8 cellular contexts compared by ENCODE assay signal in the genomic region with DNA sequence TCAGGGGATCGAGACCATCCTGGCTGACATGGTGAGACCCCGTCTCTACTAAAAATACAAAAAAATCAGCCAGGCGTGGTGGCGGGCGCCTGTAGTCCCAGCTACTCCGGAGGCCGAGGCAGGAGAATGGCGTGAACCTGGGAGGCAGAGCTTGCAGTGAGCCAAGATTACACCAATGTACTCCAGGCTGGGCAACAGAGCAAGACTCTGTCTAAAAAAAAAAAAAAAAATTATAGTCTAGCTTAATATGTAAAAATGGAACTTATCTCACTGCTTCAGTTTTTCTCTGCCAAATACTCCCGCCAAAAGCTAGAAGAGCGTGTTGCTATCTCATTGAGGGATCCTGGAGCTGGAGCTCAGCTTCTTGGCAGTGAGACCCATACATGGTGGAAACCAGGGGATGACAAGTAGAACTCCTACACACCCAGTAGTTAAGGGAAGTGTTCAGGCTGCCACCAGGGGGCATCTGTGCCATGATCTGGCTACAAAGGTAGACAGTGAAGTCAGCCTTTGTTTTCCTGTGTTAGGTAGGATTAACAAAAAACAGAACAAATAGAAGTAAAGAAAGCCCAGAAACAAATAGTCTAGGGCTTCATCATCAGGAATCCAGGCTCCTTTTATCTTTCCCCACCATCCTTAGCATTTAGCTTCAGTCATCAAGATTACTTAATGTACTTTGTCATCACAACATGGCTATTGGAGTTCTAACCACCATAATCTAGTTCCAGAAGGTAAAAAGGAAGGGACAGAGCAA. TPM values are rescaled to one million over a fixed set of nuclear protein-coding genes. Genes with fewer than 3 reads are reported as not detected.
DNase-seq lines count a peak whose midpoint lies in the region; ATAC-seq and TF ChIP-seq lines count a peak whose summit lies in the region.

No MANE protein-coding gene starts in this region.

- ATAC-seq in GM18502 (IDR thresholded peaks at IDR 0.05; ENCODE audit: poor library complexity, unreplicated experiment): peak; percentile 75
- ATAC-seq in stimulated activated naive CD8-positive, alpha-beta T cell treated with anti-CD3 and anti-CD28 coated beads, Interleukin-15, amount 100 ng/mL, for 72 hours: peak; percentile 100

- peaks cover 9% of the 10 kb centered on the region for H3K36me3 Mint-ChIP-seq in nephron (ENCODE audit: low read depth)

- no peaks in the 10 kb centered on the region for H3K79me2 ChIP-seq in fibroblast of lung (ENCODE audit: control insufficient read depth, insufficient read depth, low read length)

- H4K20me1 ChIP-seq in fibroblast of lung (ENCODE audit: control insufficient read depth, extremely low read depth, insufficient read depth, low read length): no peaks in the 10 kb centered on the region

- CTCF ChIA-PET in A673 (lab: Charles Lee): interaction anchor here (0.6 to 0.7 kb wide), 7 partner anchors 24 to 292 kb away, joined by 3 to 6 read pairs (median 5); no protein-coding TSS in a partner anchor

- no peak overlapping the region for H3K9ac ChIP-seq in fibroblast of lung (ENCODE audit: insufficient read depth, low read length)

- no peaks in the 10 kb centered on the region for H3K9me3 Mint-ChIP-seq in nephron
- H3K9me3 Mint-ChIP-seq in stimulated activated naive CD8-positive, alpha-beta T cell treated with anti-CD3 and anti-CD28 coated beads, Interleukin-15, amount 100 ng/mL, for 72 hours: no peaks in the 10 kb centered on the region

- peak overlapping the region; percentile 43 to 83 (median 66) for H3K27ac Mint-ChIP-seq in nephron
- no peak overlapping the region for H3K27ac Mint-ChIP-seq in stimulated activated naive CD8-positive, alpha-beta T cell treated with anti-CD3 and anti-CD28 coated beads, Interleukin-15, amount 100 ng/mL, for 72 hours

- H3K27me3 Mint-ChIP-seq in nephron (ENCODE audit: low read depth): no peaks in the 10 kb centered on the region
- no peaks in the 10 kb centered on the region for H3K27me3 Mint-ChIP-seq in stimulated activated naive CD8-positive, alpha-beta T cell treated with anti-CD3 and anti-CD28 coated beads, Interleukin-15, amount 100 ng/mL, for 72 hours

- DNase-seq in A673 (ENCODE audit: low spot score) (peak; percentile 85), HuH-7 (ENCODE audit: low spot score) (peak; percentile 66), OCI-M2 (lab: John Stamatoyannopoulos, UW; ENCODE audit: unreplicated experiment) (peak; percentile 11), fibroblast of lung (ENCODE audit: low read depth in 2 of 2) (peak; percentile 69 to 84)
- peak; percentile 86 for DNase-seq in activated T-cell treated with anti-CD3 and anti-CD28 coated beads, Interleukin-2, amount 50 U/mL, for 1 hour
- DNase-seq in stimulated activated naive CD8-positive, alpha-beta T cell treated with anti-CD3 and anti-CD28 coated beads, Interleukin-15, amount 100 ng/mL, for 72 hours: peak; percentile 73 to 82

- H3K4me1 Mint-ChIP-seq in nephron: peaks cover 22% of the 10 kb centered on the region
- peaks cover 9% of the 10 kb centered on the region for H3K4me1 Mint-ChIP-seq in stimulated activated naive CD8-positive, alpha-beta T cell treated with anti-CD3 and anti-CD28 coated beads, Interleukin-15, amount 100 ng/mL, for 72 hours

- no peaks in the 10 kb centered on the region for H3K4me1 ChIP-seq in A673 (ENCODE audit: insufficient read depth, low read length, poor library complexity, severe bottlenecking)
- H3K4me1 ChIP-seq in fibroblast of lung (ENCODE audit: control insufficient read depth, extremely low read depth, insufficient read depth, low read length): peaks cover 7% of the 10 kb centered on the region

- no peak overlapping the region for H2AFZ ChIP-seq in fibroblast of lung (ENCODE audit: low read length)

- no peak overlapping the region for H3K4me3 Mint-ChIP-seq in nephron
- no peak overlapping the region for H3K4me3 Mint-ChIP-seq in stimulated activated naive CD8-positive, alpha-beta T cell treated with anti-CD3 and anti-CD28 coated beads, Interleukin-15, amount 100 ng/mL, for 72 hours

- H3K27ac ChIP-seq in A673 (ENCODE audit: low read depth, low read length, poor library complexity, severe bottlenecking): no peak overlapping the region
- peak overlapping the region; percentile 48 for H3K27ac ChIP-seq in fibroblast of lung (ENCODE audit: insufficient read depth, low read length)

- H3K27me3 ChIP-seq in A673 (replicated peaks; ENCODE audit: insufficient read depth, low read depth, low read length, poor library complexity) (no peaks in the 10 kb centered on the region), fibroblast of lung (ENCODE audit: control insufficient read depth, insufficient read depth, low read length) (no peaks in the 10 kb centered on the region)

- H3K36me3 ChIP-seq in A673 (ENCODE audit: insufficient read depth, low read length, poor library complexity, severe bottlenecking) (no peaks in the 10 kb centered on the region), fibroblast of lung (ENCODE audit: control insufficient read depth, insufficient read depth, low read length) (peaks cover 2% of the 10 kb centered on the region)

- BruUV-seq in A673 (replicated peaks; lab: Mats Ljungman, UMichigan): no TSS peak

- TF ChIP-seq CTCF in A673 (conservative IDR thresholded peaks at IDR 0.05; ENCODE audit: low read depth, low read length): peak; percentile 92
- peak; percentile 53 to 66 for TF ChIP-seq CTCF in fibroblast of lung (conservative IDR thresholded peaks at IDR 0.05 in 1 of 2, IDR thresholded peaks at IDR 0.05 in 1 of 2; ENCODE audit: low read depth in 1 of 2, low read length in 2 of 2)
- peak; percentile 60 to 66 (median 63) for TF ChIP-seq CTCF in nephron (IDR thresholded peaks at IDR 0.05; ENCODE audit: unreplicated experiment in 3 of 3)

- intact Hi-C loops in A673 (cut with micrococcal nuclease; ENCODE audit: unreplicated experiment): loop anchor here (1.0 kb wide), 1 partner anchor 63 kb away; no protein-coding TSS in a partner anchor

- no peak overlapping the region for H3K4me3 ChIP-seq in A673 (ENCODE audit: low read depth, low read length, poor library complexity, severe bottlenecking)
- no peak overlapping the region for H3K4me3 ChIP-seq in fibroblast of lung (replicated peaks in 1 of 4; ENCODE audit: control extremely low read depth in 1 of 4, insufficient read depth in 1 of 4, low read depth in 3 of 4, low read length in 4 of 4)

- no peak overlapping the region for H3K4me2 ChIP-seq in fibroblast of lung (ENCODE audit: extremely low read depth, insufficient read depth, low read length)

- POLR2A ChIA-PET in A673 (lab: Charles Lee; ENCODE audit: low non-redundant PET): no interaction called here

- H3K9me3 ChIP-seq in A673 (ENCODE audit: low read depth, low read length, poor library complexity, severe bottlenecking) (no peaks in the 10 kb centered on the region), fibroblast of lung (ENCODE audit: control insufficient read depth, insufficient read depth, low read depth, low read length) (no peaks in the 10 kb centered on the region)

RNA-seq across cellular contexts. Expression of a gene that starts 33.6 kb away (rescaled TPM):
- total RNA-seq in A673 (2021): 5.0 and 6.9 TPM in 2 replicates
- total RNA-seq in fibroblast of lung: 40.0 and 47.8 TPM in 2 replicates
- 57.8 and 108 TPM in 2 replicates for polyA plus RNA-seq in fibroblast of lung
- 44.5 and 88.5 TPM in 2 replicates for polyA plus RNA-seq in fibroblast of lung (2012)
- polyA minus RNA-seq in fibroblast of lung (ENCODE audit: low replicate concordance): 40.5 and 42.1 TPM in 2 replicates

Comparison
In these comparisons a context has a peak if more than half of its experiments do, and no peak if none do; other contexts are left out.
1. DNase-seq: peak in every context shown above with its lines; median percentile 86 in activated T-cell treated with anti-CD3 and anti-CD28 coated beads, Interleukin-2, amount 50 U/mL, for 1 hour; 85 in A673; 78 in stimulated activated naive CD8-positive, alpha-beta T cell treated with anti-CD3 and anti-CD28 coated beads, Interleukin-15, amount 100 ng/mL, for 72 hours; 76 in fibroblast of lung; 66 in HuH-7; 11 in OCI-M2.
2. H3K27ac Mint-ChIP-seq: peak in nephron (3 of 3); none in stimulated activated naive CD8-positive, alpha-beta T cell treated with anti-CD3 and anti-CD28 coated beads, Interleukin-15, amount 100 ng/mL, for 72 hours (0 of 2).
3. Peak in every context shown above with its lines, with median percentiles within 50 percentile points of each other: CTCF ChIP-seq.